Comparison of ENCODE assay signal across 15 cellular contexts in the genomic region with DNA sequence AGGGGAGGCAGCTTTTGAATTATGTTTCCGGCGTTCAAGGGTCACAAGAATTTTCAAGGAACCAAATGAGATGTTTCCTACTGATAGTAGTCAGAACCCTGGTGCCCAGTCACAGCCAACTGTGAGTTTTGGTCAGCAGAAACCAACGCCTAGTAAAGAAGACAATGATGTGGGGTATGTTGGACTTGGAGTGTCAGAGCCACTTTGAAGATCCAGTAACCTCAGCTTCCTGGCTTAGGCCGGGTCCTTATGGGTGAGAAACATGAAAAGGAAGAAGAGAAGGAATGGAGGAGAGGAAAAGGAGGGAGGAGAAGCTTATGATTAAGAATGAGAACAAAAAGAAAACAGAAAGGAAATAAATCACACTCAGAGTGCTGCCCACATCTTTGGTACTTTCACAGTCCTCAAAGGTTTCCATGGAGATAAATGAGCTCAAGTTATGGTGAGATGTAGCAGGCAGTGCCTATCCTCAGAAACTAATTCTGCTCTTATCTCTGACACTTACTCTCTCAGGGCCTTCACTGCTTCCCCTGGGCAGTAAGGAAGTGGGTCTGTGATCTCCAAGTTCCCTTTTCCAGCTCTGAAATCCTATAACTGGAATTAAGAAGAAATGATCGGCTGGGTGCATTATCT. TPM values are rescaled to one million over a fixed set of nuclear protein-coding genes. Genes with fewer than 3 reads are reported as not detected.
DNase-seq lines count a peak whose midpoint lies in the region; ATAC-seq, FAIRE-seq and TF ChIP-seq lines count a peak whose summit lies in the region.
"Had no signal": no experiment of that assay in that cellular context is flagged by ENCODE, and none has a peak within 500 bp of the region (broad histone marks: within the 10 kb centered on the region; RNA-seq: fewer than 3 reads in every experiment).

No MANE protein-coding gene starts in this region.

- DNase-seq in activated CD4-positive, CD25-positive, alpha-beta regulatory T cell treated with anti-CD3 and anti-CD28 coated beads, Interleukin-2, amount 50 U/mL, for 72 hours = no peak
- peak; percentile 52 for DNase-seq in GM13977 (ENCODE audit: low spot score)
- DNase-seq in activated T-cell treated with anti-CD3 and anti-CD28 coated beads, Interleukin-2, amount 50 U/mL, for 48 hours = peak; percentile 58 to 63
- no peak for DNase-seq in natural killer cell treated with Interleukin-12 subunit alpha and Interleukin-12 subunit beta and Interleukin-15 and Interleukin-18, amount 100 ng/mL, for 72 hours (ENCODE audit: low spot score)
- DNase-seq in brain microvascular endothelial cell = no peak
- DNase-seq in urothelium cell line (ENCODE audit: low spot score) = no peak
- DNase-seq: Calu3, dermis blood vessel endothelial cell, MG63, NCI-H345, SK-N-SH, tibial artery had no signal

- H3K27me3 Mint-ChIP-seq in natural killer cell treated with Interleukin-12 subunit alpha and Interleukin-12 subunit beta and Interleukin-15 and Interleukin-18, amount 100 ng/mL, for 72 hours = peaks cover 15 to 16% of the 10 kb centered on the region in 2 donors

- TF ChIP-seq CTCF in GM13977 (IDR thresholded peaks at IDR 0.05; ENCODE audit: extremely low read depth, insufficient read depth, missing control alignments) (no peak), brain microvascular endothelial cell (IDR thresholded peaks at IDR 0.05; ENCODE audit: low read depth, low read length, missing control alignments) (no peak)

- H3K36me3 Mint-ChIP-seq in natural killer cell treated with Interleukin-12 subunit alpha and Interleukin-12 subunit beta and Interleukin-15 and Interleukin-18, amount 100 ng/mL, for 72 hours = no peaks in the 10 kb centered on the region

- ATAC-seq in activated CD4-positive, CD25-positive, alpha-beta regulatory T cell treated with anti-CD3 and anti-CD28 coated beads, Interleukin-2, amount 50 U/mL, for 24 hours = peak; percentile 37 to 64
- peak; percentile 59 to 65 for ATAC-seq in natural killer cell treated with Interleukin-12 subunit alpha and Interleukin-12 subunit beta and Interleukin-15 and Interleukin-18, amount 100 ng/mL, for 72 hours
- ATAC-seq in HG03469 (IDR thresholded peaks at IDR 0.05; ENCODE audit: unreplicated experiment) = no peak

- no peak overlapping the region for H3K4me3 ChIP-seq in brain microvascular endothelial cell (ENCODE audit: low read depth, low read length)
- H3K4me3 ChIP-seq: MG63, tibial artery had no signal

- H3K36me3 ChIP-seq in brain microvascular endothelial cell (replicated peaks) = no peaks in the 10 kb centered on the region
- H3K36me3 ChIP-seq: MG63, tibial artery had no signal

- H3K27me3 ChIP-seq in brain microvascular endothelial cell (replicated peaks) = peaks cover 3% of the 10 kb centered on the region

- H3K27ac Mint-ChIP-seq in natural killer cell treated with Interleukin-12 subunit alpha and Interleukin-12 subunit beta and Interleukin-15 and Interleukin-18, amount 100 ng/mL, for 72 hours = peak overlapping the region; percentile 63 to 64

- no peak for FAIRE-seq in urothelium cell line (lab: Jason Lieb, UNC)

- no peaks in the 10 kb centered on the region for H3K9me3 Mint-ChIP-seq in natural killer cell treated with Interleukin-12 subunit alpha and Interleukin-12 subunit beta and Interleukin-15 and Interleukin-18, amount 100 ng/mL, for 72 hours

- H3K4me1 Mint-ChIP-seq in natural killer cell treated with Interleukin-12 subunit alpha and Interleukin-12 subunit beta and Interleukin-15 and Interleukin-18, amount 100 ng/mL, for 72 hours (ENCODE audit: low read depth in 2 of 2) = peaks cover 25 to 28% of the 10 kb centered on the region in 2 donors

- H3K27ac ChIP-seq in brain microvascular endothelial cell = no peak overlapping the region
- H3K27ac ChIP-seq: tibial artery had no signal

- peak overlapping the region; percentile 45 for H3K4me3 Mint-ChIP-seq in natural killer cell treated with Interleukin-12 subunit alpha and Interleukin-12 subunit beta and Interleukin-15 and Interleukin-18, amount 100 ng/mL, for 72 hours

- in situ Hi-C loops in GM13977 (cut with MboI; ENCODE audit: low pct_unique_long_range_greater_than_20kb, low sequenced_read_pairs, unreplicated experiment) (no loop called here), brain microvascular endothelial cell (cut with HindIII; ENCODE audit: low pct_ligation_motif_present, low sequenced_read_pairs) (no loop called here)

RNA-seq across cellular contexts. Expression of a gene that starts 2.0 kb away (rescaled TPM):
- total RNA-seq in natural killer cell treated with Interleukin-12 subunit alpha and Interleukin-12 subunit beta and Interleukin-15 and Interleukin-18, amount 100 ng/mL, for 72 hours = 1 to 10 TPM; 3.0 to 3.3 TPM
- total RNA-seq: A673 had no signal

Comparison
In these comparisons a context has a peak if more than half of its experiments do, and no peak if none do; other contexts are left out.
1. DNase-seq: peak in GM13977 (single experiment) and activated T-cell treated with anti-CD3 and anti-CD28 coated beads, Interleukin-2, amount 50 U/mL, for 48 hours (2 of 2); none in activated CD4-positive, CD25-positive, alpha-beta regulatory T cell treated with anti-CD3 and anti-CD28 coated beads, Interleukin-2, amount 50 U/mL, for 72 hours (single experiment), natural killer cell treated with Interleukin-12 subunit alpha and Interleukin-12 subunit beta and Interleukin-15 and Interleukin-18, amount 100 ng/mL, for 72 hours (single experiment), brain microvascular endothelial cell (single experiment) and urothelium cell line (single experiment).